24 cellular contexts compared by ENCODE assay signal in the genomic region with DNA sequence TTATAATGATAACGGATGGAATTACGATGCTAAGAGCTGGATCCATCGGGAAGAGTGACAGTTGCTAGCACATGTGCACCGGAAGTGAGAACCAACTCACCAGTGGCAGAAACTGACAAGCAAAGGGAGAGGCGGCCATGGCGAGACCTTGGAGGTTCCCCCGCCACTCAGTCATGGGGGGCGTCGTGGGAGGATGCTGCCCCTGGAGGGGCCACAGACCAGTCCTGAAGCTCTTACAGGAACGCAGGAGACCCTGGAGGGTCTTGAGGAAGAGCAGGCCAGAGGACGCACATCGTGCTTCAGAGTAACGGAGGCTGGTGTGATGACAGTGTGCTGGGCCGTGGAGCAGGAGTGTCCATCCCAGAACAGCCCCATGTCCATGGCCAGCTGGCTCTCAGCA. TPM values are rescaled to one million over a fixed set of nuclear protein-coding genes. Genes with fewer than 3 reads are reported as not detected.
DNase-seq lines count a peak whose midpoint lies in the region; ATAC-seq and TF ChIP-seq lines count a peak whose summit lies in the region.
"Had no signal": no experiment of that assay in that cellular context is flagged by ENCODE, and none has a peak within 500 bp of the region (broad histone marks: within the 10 kb centered on the region; RNA-seq: fewer than 3 reads in every experiment).

No MANE protein-coding gene starts in this region.

- DNase-seq in CD8-positive, alpha-beta T cell = no peak
- DNase-seq in WERI-Rb-1 = peak; percentile 5
- DNase-seq in nephron progenitor cell = no peak
- peak; percentile 52 for DNase-seq in upper lobe of right lung
- no peak for DNase-seq in hypothalamus (lab: John Stamatoyannopoulos, UW)
- DNase-seq in NCI-H446 treated with DMSO at 0.1 percent for 48 hours (lab: John Stamatoyannopoulos, UW) = no peak
- DNase-seq: ACHN; C1 segment of cervical spinal cord; DMS53; GDM1; GOT3; IMR-90; NCI-H1092 treated with DMSO at 0.1 percent for 48 hours; NCI-H1436 treated with DMSO at 0.1 percent for 48 hours; NCI-H2029; NCI-H2227 treated with DMSO at 0.1 percent for 48 hours; NCI-H510A treated with DMSO at 0.1 percent for 48 hours; NCI-H748 treated with DMSO at 0.1 percent for 48 hours; NK-92 treated with Interleukin-12 subunit alpha and Interleukin-12 subunit beta, amount 100 ng/mL, for 24 hours; SJCRH30 had no signal

- TF ChIP-seq CTCF in CD8-positive, alpha-beta T cell (IDR thresholded peaks at IDR 0.05) = no peak
- no peak for TF ChIP-seq CTCF in WERI-Rb-1 (IDR thresholded peaks at IDR 0.05; ENCODE audit: low read depth, low read length)
- TF ChIP-seq CTCF in nephron progenitor cell (IDR thresholded peaks at IDR 0.05) = no peak
- no peak for TF ChIP-seq CTCF in upper lobe of right lung (IDR thresholded peaks at IDR 0.05)

- intact Hi-C loops in CD8-positive, alpha-beta T cell (cut with DNase I, micrococcal nuclease) = no loop called here
- intact Hi-C loops in upper lobe of right lung (cut with DNase I) = no loop called here

- CTCF ChIA-PET in CD8-positive, alpha-beta T cell (lab: Charles Lee) = no interaction called here

- peaks cover 80% of the 10 kb centered on the region for H3K36me3 Mint-ChIP-seq in CD8-positive, alpha-beta T cell
- H3K36me3 Mint-ChIP-seq in nephron progenitor cell (ENCODE audit: low read depth) = peaks cover 52% of the 10 kb centered on the region

- H3K4me1 Mint-ChIP-seq in CD8-positive, alpha-beta T cell (ENCODE audit: low read depth) = peaks cover 2% of the 10 kb centered on the region
- peaks cover 13% of the 10 kb centered on the region for H3K4me1 Mint-ChIP-seq in nephron progenitor cell

- no peaks in the 10 kb centered on the region for H3K27me3 Mint-ChIP-seq in CD8-positive, alpha-beta T cell (ENCODE audit: low read depth)
- no peaks in the 10 kb centered on the region for H3K27me3 Mint-ChIP-seq in nephron progenitor cell (ENCODE audit: low read depth, poor library complexity)

- H3K36me3 ChIP-seq in CD8-positive, alpha-beta T cell (ENCODE audit: insufficient read depth, low read length) = peaks cover 27% of the 10 kb centered on the region
- peaks cover 57% of the 10 kb centered on the region for H3K36me3 ChIP-seq in WERI-Rb-1
- H3K36me3 ChIP-seq in upper lobe of right lung = peaks cover 26% of the 10 kb centered on the region
- H3K36me3 ChIP-seq: SJCRH30 had no signal

- no peaks in the 10 kb centered on the region for H3K4me1 ChIP-seq in CD8-positive, alpha-beta T cell (ENCODE audit: insufficient read depth, low read length)
- no peaks in the 10 kb centered on the region for H3K4me1 ChIP-seq in upper lobe of right lung
- H3K4me1 ChIP-seq: Peyer's patch, SJCRH30 had no signal

- no peak overlapping the region for H3K4me3 ChIP-seq in CD8-positive, alpha-beta T cell (ENCODE audit: low read depth, low read length)
- H3K4me3 ChIP-seq in WERI-Rb-1 (ENCODE audit: low read depth, low read length) = no peak overlapping the region
- no peak overlapping the region for H3K4me3 ChIP-seq in upper lobe of right lung
- H3K4me3 ChIP-seq: Peyer's patch, SJCRH30 had no signal

- H3K27ac ChIP-seq in CD8-positive, alpha-beta T cell (ENCODE audit: low read depth, low read length) = no peak overlapping the region
- H3K27ac ChIP-seq in WERI-Rb-1 (no peak overlapping the region), upper lobe of right lung (no peak overlapping the region)
- H3K27ac ChIP-seq: KMS-11, Peyer's patch, SJCRH30 had no signal

- H3K27me3 ChIP-seq in CD8-positive, alpha-beta T cell (ENCODE audit: insufficient read depth, low read length) = no peaks in the 10 kb centered on the region
- no peaks in the 10 kb centered on the region for H3K27me3 ChIP-seq in WERI-Rb-1 (ENCODE audit: insufficient read depth, low read depth, severe bottlenecking)
- no peaks in the 10 kb centered on the region for H3K27me3 ChIP-seq in upper lobe of right lung
- H3K27me3 ChIP-seq: Peyer's patch, SJCRH30 had no signal

- H3K9me3 Mint-ChIP-seq in CD8-positive, alpha-beta T cell = peaks cover 5% of the 10 kb centered on the region
- H3K9me3 Mint-ChIP-seq in nephron progenitor cell = peaks cover 7% of the 10 kb centered on the region

- H3K4me3 Mint-ChIP-seq in CD8-positive, alpha-beta T cell = no peak overlapping the region
- no peak overlapping the region for H3K4me3 Mint-ChIP-seq in nephron progenitor cell

- H3K27ac Mint-ChIP-seq in CD8-positive, alpha-beta T cell = peak overlapping the region; percentile 37
- H3K27ac Mint-ChIP-seq in nephron progenitor cell = peak overlapping the region; percentile 20

- peak; percentile 25 for ATAC-seq in CD8-positive, alpha-beta T cell
- no peak for ATAC-seq in upper lobe of right lung
- ATAC-seq in HG02610 (IDR thresholded peaks at IDR 0.05; ENCODE audit: unreplicated experiment) = no peak
- ATAC-seq: HCT116 had no signal

- no peaks in the 10 kb centered on the region for H3K9me3 ChIP-seq in CD8-positive, alpha-beta T cell (ENCODE audit: low read length)
- peaks cover 2% of the 10 kb centered on the region for H3K9me3 ChIP-seq in WERI-Rb-1 (ENCODE audit: severe bottlenecking)
- H3K9me3 ChIP-seq in upper lobe of right lung = no peaks in the 10 kb centered on the region
- H3K9me3 ChIP-seq: Peyer's patch, SJCRH30 had no signal

- POLR2A ChIA-PET in CD8-positive, alpha-beta T cell (lab: Charles Lee) = no interaction called here

RNA-seq across cellular contexts. Expression of gene KCNG2, which starts 53.1 kb away (rescaled TPM):
- total RNA-seq in CD8-positive, alpha-beta T cell = not detected
- 0.46 TPM for total RNA-seq in upper lobe of right lung
- total RNA-seq: IMR-90, SJCRH30 had no signal

Comparison
In these comparisons a context has a peak if more than half of its experiments do, and no peak if none do; other contexts are left out.
1. DNase-seq: peak in WERI-Rb-1 (single experiment) and upper lobe of right lung (single experiment); none in CD8-positive, alpha-beta T cell (0 of 7), nephron progenitor cell (single experiment), hypothalamus (0 of 51) and NCI-H446 treated with DMSO at 0.1 percent for 48 hours (single experiment).